Comparison of ENCODE assay signal across 7 cellular contexts in genomic region chr14:70640938-70641547, GRCh38. TPM values are rescaled to one million over a fixed set of nuclear protein-coding genes. Genes with fewer than 3 reads are reported as not detected.
DNase-seq lines count a peak whose midpoint lies in the region; ATAC-seq and TF ChIP-seq lines count a peak whose summit lies in the region.

No MANE protein-coding gene starts in this region.

- H3K23ac ChIP-seq in H9 (ENCODE audit: insufficient read length, low read depth, low read length): no peak overlapping the region
- peak overlapping the region in 1 of 2 experiments; percentile 14 for H3K23ac ChIP-seq in mesenchymal stem cell (ENCODE audit: low read length in 2 of 2)

- H3K27ac ChIP-seq in H9 (ENCODE audit: insufficient read length, low read depth, low read length): no peak overlapping the region
- no peak overlapping the region for H3K27ac ChIP-seq in duodenal mucosa (ENCODE audit: low read depth, low read length)
- no peak overlapping the region for H3K27ac ChIP-seq in mesenchymal stem cell (ENCODE audit: low read length, poor library complexity, severe bottlenecking)
- no peak overlapping the region for H3K27ac ChIP-seq in stomach smooth muscle (ENCODE audit: low read length)

- no CpG with 5 or more reads among the region's 28 CpGs for WGBS in H9 (ENCODE audit: extremely low coverage, insufficient read length, low lambda C conversion rate)
- under 1% methylated on average over 24 of the region's 28 CpGs for WGBS in mesenchymal stem cell

- H3K27me3 Mint-ChIP-seq in H9 (ENCODE audit: low read depth): no peaks in the 10 kb centered on the region

- H3K4me1 Mint-ChIP-seq in H9: peaks cover 42 to 43% of the 10 kb centered on the region in 2 experiments

- no peak overlapping the region for H2BK15ac ChIP-seq in H9 (ENCODE audit: low read depth, low read length)
- no peak overlapping the region for H2BK15ac ChIP-seq in mesenchymal stem cell (ENCODE audit: low read depth, poor library complexity, severe bottlenecking)

- no peak overlapping the region for H4K5ac ChIP-seq in H9 (ENCODE audit: insufficient read length, low read depth, low read length)

- H3K36me3 ChIP-seq in MG63 (no peaks in the 10 kb centered on the region), duodenal mucosa (ENCODE audit: control insufficient read depth in 1 of 2, insufficient read depth in 2 of 2, low read length in 2 of 2) (no peaks in the 10 kb centered on the region), mesenchymal stem cell (ENCODE audit: control insufficient read depth in 1 of 2, insufficient read depth in 2 of 2, low read depth in 1 of 2, low read length in 2 of 2) (no peaks in the 10 kb centered on the region), stomach smooth muscle (ENCODE audit: control insufficient read depth in 2 of 2, insufficient read depth in 2 of 2, low read length in 2 of 2) (no peaks in the 10 kb centered on the region)

- H3K4ac ChIP-seq in H9 (ENCODE audit: low read depth, low read length) (no peak overlapping the region), mesenchymal stem cell (ENCODE audit: low read depth in 1 of 2, low read length in 2 of 2) (no peak overlapping the region)

- H3K27ac Mint-ChIP-seq in H9: peak overlapping the region; percentile 54 to 96 (median 62); a peak in 5 of 7 replicates

- no peaks in the 10 kb centered on the region for H4K20me1 ChIP-seq in H9 (ENCODE audit: control insufficient read depth, insufficient read depth, insufficient read length)

- no peak overlapping the region for H3K14ac ChIP-seq in H9 (ENCODE audit: insufficient read depth, low read length)
- H3K14ac ChIP-seq in mesenchymal stem cell (ENCODE audit: low read length in 2 of 2): no peak overlapping the region

- H3K4me3 ChIP-seq in MG63 (peak overlapping the region; percentile 36), duodenal mucosa (ENCODE audit: low read depth in 1 of 2, low read length in 2 of 2) (peak overlapping the region; percentile 74 to 80), mesenchymal stem cell (ENCODE audit: insufficient read depth in 1 of 2, low read depth in 1 of 2, low read length in 2 of 2) (peak overlapping the region; percentile 68 to 73), stomach smooth muscle (ENCODE audit: low read length in 2 of 2) (peak overlapping the region; percentile 29 to 73)

- H2BK12ac ChIP-seq in H9 (ENCODE audit: insufficient read length, low read depth, low read length): no peak overlapping the region
- H2BK12ac ChIP-seq in mesenchymal stem cell (ENCODE audit: low read length in 2 of 2): no peak overlapping the region

- no peak overlapping the region for H3K56ac ChIP-seq in H9 (ENCODE audit: insufficient read length, low read depth, low read length)

- no peak overlapping the region for H2BK20ac ChIP-seq in H9 (ENCODE audit: low read depth, low read length, poor library complexity, severe bottlenecking)

- H2BK5ac ChIP-seq in H9 (ENCODE audit: insufficient read length, low read length) (no peak overlapping the region), mesenchymal stem cell (ENCODE audit: low read depth, low read length, poor library complexity, severe bottlenecking) (no peak overlapping the region)

- peaks cover 4 to 7% (median 4%) of the 10 kb centered on the region in 3 experiments; a peak in 6 of 7 replicates for H3K36me3 Mint-ChIP-seq in H9 (ENCODE audit: insufficient read depth in 1 of 3, low read depth in 3 of 3)

- H3K18ac ChIP-seq in H9 (ENCODE audit: insufficient read length, low read depth, low read length) (no peak overlapping the region), mesenchymal stem cell (ENCODE audit: low read depth in 1 of 2, low read length in 2 of 2) (no peak overlapping the region)

- H4K91ac ChIP-seq in H9 (ENCODE audit: insufficient read length, low read depth, low read length) (no peak overlapping the region), mesenchymal stem cell (ENCODE audit: low read length) (no peak overlapping the region)

- H2AK5ac ChIP-seq in H9 (ENCODE audit: insufficient read length, low read length) (no peak overlapping the region), mesenchymal stem cell (ENCODE audit: low read length, severe bottlenecking) (no peak overlapping the region)

- H3K9me3 Mint-ChIP-seq in H9: peaks cover 4 to 5% of the 10 kb centered on the region in 2 experiments; a peak in 4 of 5 replicates

- H3K79me2 ChIP-seq in H9 (ENCODE audit: insufficient read depth, low read length): peaks cover 33% of the 10 kb centered on the region; the same call in 1 of the 2 replicates

- no peaks in the 10 kb centered on the region for H3K9me3 ChIP-seq in H9 (ENCODE audit: control insufficient read depth, low read depth, low read length)
- H3K9me3 ChIP-seq in MG63: no peaks in the 10 kb centered on the region
- H3K9me3 ChIP-seq in duodenal mucosa (ENCODE audit: control insufficient read depth in 1 of 2, low read length in 2 of 2): no peaks in the 10 kb centered on the region
- H3K9me3 ChIP-seq in mesenchymal stem cell (ENCODE audit: control insufficient read depth, low read length): peaks cover 1% of the 10 kb centered on the region
- H3K9me3 ChIP-seq in stomach smooth muscle (ENCODE audit: control insufficient read depth in 2 of 2, low read length in 2 of 2): no peaks in the 10 kb centered on the region

- peak overlapping the region; percentile 92 for H3K4me2 ChIP-seq in H9 (ENCODE audit: insufficient read depth, insufficient read length, low read length)
- peak overlapping the region; percentile 95 for H3K4me2 ChIP-seq in mesenchymal stem cell (ENCODE audit: low read length, poor library complexity, severe bottlenecking)

- TF ChIP-seq CTCF in GM13976 (IDR thresholded peaks at IDR 0.05; ENCODE audit: borderline replicate concordance, control extremely low read depth, extremely low read depth, insufficient read depth, missing control alignments) (no peak), H9 (conservative IDR thresholded peaks at IDR 0.05) (peak; percentile 20; the same call in 1 of the 3 replicates)

- H2BK120ac ChIP-seq in H9 (ENCODE audit: low read depth, low read length, poor library complexity, severe bottlenecking): no peak overlapping the region
- H2BK120ac ChIP-seq in mesenchymal stem cell (ENCODE audit: low read depth, low read length): no peak overlapping the region

- H3K27me3 ChIP-seq in H9 (ENCODE audit: insufficient read depth, low read length): no peaks in the 10 kb centered on the region
- peaks cover 30% of the 10 kb centered on the region for H3K27me3 ChIP-seq in MG63
- H3K27me3 ChIP-seq in duodenal mucosa (ENCODE audit: control insufficient read depth in 1 of 2, insufficient read depth in 2 of 2, low read length in 2 of 2): peaks cover 18 to 26% of the 10 kb centered on the region in 2 donors
- H3K27me3 ChIP-seq in mesenchymal stem cell (ENCODE audit: control insufficient read depth in 1 of 2, insufficient read depth in 1 of 2, low read length in 2 of 2): peaks cover 24 to 74% of the 10 kb centered on the region in 2 experiments
- peaks cover 25 to 36% of the 10 kb centered on the region in 2 donors for H3K27me3 ChIP-seq in stomach smooth muscle (ENCODE audit: control insufficient read depth in 1 of 2, insufficient read depth in 2 of 2, low read length in 2 of 2)

- peak; percentile 72 for DNase-seq in GM13976 (ENCODE audit: low spot score)
- DNase-seq in H9: peak; percentile 52
- DNase-seq in MG63: peak; percentile 30
- DNase-seq in mesenchymal stem cell: peak; percentile 81

- H3K4me3 Mint-ChIP-seq in H9: peak overlapping the region; percentile 87 to 97

- no peak overlapping the region for H2AFZ ChIP-seq in H9 (ENCODE audit: low read length)
- no peak overlapping the region for H2AFZ ChIP-seq in mesenchymal stem cell (ENCODE audit: low read depth, low read length)

- H3K9ac ChIP-seq in H9 (ENCODE audit: extremely low read depth, insufficient read length, low read length) (peak overlapping the region; percentile 12), duodenal mucosa (ENCODE audit: low read depth in 1 of 2, low read length in 2 of 2) (no peak overlapping the region), mesenchymal stem cell (ENCODE audit: low read length) (no peak overlapping the region), stomach smooth muscle (ENCODE audit: low read length in 2 of 2) (no peak overlapping the region)

- in situ Hi-C loops in GM13976 (cut with MboI; ENCODE audit: low sequenced_read_pairs, unreplicated experiment): no loop called here

- H4K8ac ChIP-seq in H9 (replicated peaks; ENCODE audit: insufficient read length, low read depth, low read length) (no peak overlapping the region), mesenchymal stem cell (ENCODE audit: low read length) (no peak overlapping the region)

- peaks cover 11% of the 10 kb centered on the region for H3K4me1 ChIP-seq in H9 (ENCODE audit: insufficient read depth, low read length)
- H3K4me1 ChIP-seq in duodenal mucosa (ENCODE audit: control insufficient read depth in 1 of 2, insufficient read depth in 2 of 2, low read length in 2 of 2): peaks cover 6 to 17% of the 10 kb centered on the region in 2 donors
- peaks cover 13% of the 10 kb centered on the region for H3K4me1 ChIP-seq in mesenchymal stem cell (ENCODE audit: control insufficient read depth, insufficient read depth, low read depth, low read length)
- peaks cover 14% of the 10 kb centered on the region for H3K4me1 ChIP-seq in stomach smooth muscle (ENCODE audit: control insufficient read depth, insufficient read depth, low read length)

- H3T11ph ChIP-seq in H9 (ENCODE audit: low read length): no peak overlapping the region

- peaks cover 21% of the 10 kb centered on the region for H3K23me2 ChIP-seq in H9 (ENCODE audit: insufficient read length, low read depth, low read length, poor library complexity, severe bottlenecking)

- ATAC-seq in activated CD4-positive, CD25-positive, alpha-beta regulatory T cell treated with anti-CD3 and anti-CD28 coated beads, Interleukin-2, amount 50 U/mL, for 24 hours: peak; percentile 81 to 83

- no peaks in the 10 kb centered on the region for H3K79me1 ChIP-seq in H9 (ENCODE audit: insufficient read depth, low read depth, low read length, poor library complexity, severe bottlenecking)
- peaks cover 7% of the 10 kb centered on the region for H3K79me1 ChIP-seq in mesenchymal stem cell (replicated peaks; ENCODE audit: low read length, poor library complexity, severe bottlenecking)

RNA-seq across cellular contexts. Expression of gene TTC9, which starts 0.7 kb away (rescaled TPM):
- 17.4 and 17.7 TPM in 2 replicates for total RNA-seq in H9 (2021)
- total RNA-seq in MG63 (2014; rRNA removed; shearing (Covaris generic); ENCODE audit: low replicate concordance): not detected in 2 replicates
- polyA plus RNA-seq in mesenchymal stem cell (2013, experiment 1 of 2): 3.2 TPM
- 3.4 TPM for polyA plus RNA-seq in mesenchymal stem cell (2013, experiment 2 of 2)

RNA-seq across cellular contexts. Expression of gene MED6, which starts 40.6 kb away (rescaled TPM):
- total RNA-seq in H9 (2021): 53.5 and 55.3 TPM in 2 replicates
- 19.2 and 28.2 TPM in 2 replicates for total RNA-seq in MG63 (2014; rRNA removed; shearing (Covaris generic); ENCODE audit: low replicate concordance)
- polyA plus RNA-seq in mesenchymal stem cell (2013, experiment 1 of 2): 27.1 TPM
- 26.5 TPM for polyA plus RNA-seq in mesenchymal stem cell (2013, experiment 2 of 2)

Comparison
In these comparisons a context has a peak if more than half of its experiments do, and no peak if none do; other contexts are left out.
1. DNase-seq: peak in every context shown above with its lines; median percentile 81 in mesenchymal stem cell; 72 in GM13976; 52 in H9; 30 in MG63.
2. RNA of gene TTC9, which starts 0.7 kb away (total RNA-seq): 17.4 to 17.7 TPM in H9; not detected in MG63; every median in the first group is over 10 times any median in the second.
3. Peak in every context shown above with its lines, with median percentiles within 50 percentile points of each other: H3K4me3 ChIP-seq.